Comparison of ENCODE assay signal across 9 cellular contexts in genomic region chr2:14552286-14552685, GRCh38.
"Had no signal": no experiment of that assay in that cellular context is flagged by ENCODE, and none has a peak within 500 bp of the region (broad histone marks: within the 10 kb centered on the region; RNA-seq: fewer than 3 reads in every experiment).

No MANE protein-coding gene starts in this region.

- H2AFZ ChIP-seq: GM23248, GM23338 had no signal

- ATAC-seq: GM23338, HCT116 had no signal

- H3K36me3 ChIP-seq: HAP-1 had no signal

- H3K4me3 ChIP-seq: GM23248, GM23338, HAP-1 had no signal

- DNase-seq: GM23248, GOT3, H7, H9, HCEC 1CT, HFFc6 had no signal

- H3K9ac ChIP-seq: GM23248 had no signal

- H3K4me2 ChIP-seq: GM23338 had no signal

- H3K4me1 ChIP-seq: HAP-1 had no signal

- H3K27ac ChIP-seq: GM23248 had no signal

- H3K9me3 ChIP-seq: HAP-1 had no signal
